ENCODE assay signal across 19 cellular contexts in the genomic region with DNA sequence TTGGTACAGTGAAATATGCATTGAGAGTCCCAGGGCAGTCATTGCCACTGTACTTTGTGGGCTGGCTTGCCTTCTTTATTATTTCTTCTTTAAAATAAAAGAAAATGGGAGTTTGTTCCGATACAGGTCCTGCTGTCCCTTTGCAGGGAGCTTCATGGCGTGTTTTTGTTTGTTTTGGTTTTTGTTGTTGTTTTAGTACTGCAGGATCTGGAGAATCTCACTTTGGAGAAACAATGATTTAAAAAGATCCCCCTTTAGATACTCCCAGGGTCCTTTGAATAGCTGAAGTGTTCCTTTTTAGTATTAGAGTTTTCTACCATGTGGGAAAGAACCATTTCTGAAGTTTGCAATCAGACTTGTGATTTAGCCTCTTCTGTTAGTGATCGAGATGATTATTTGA.
"Had no signal": no experiment of that assay in that cellular context is flagged by ENCODE, and none has a peak within 500 bp of the region (broad histone marks: within the 10 kb centered on the region; RNA-seq: fewer than 3 reads in every experiment).

No MANE protein-coding gene starts in this region.

- H3K9me3 ChIP-seq: esophagus muscularis mucosa, gastrocnemius medialis, psoas muscle, spleen, tibial artery, upper lobe of left lung, uterus had no signal

- H3K36me3 Mint-ChIP-seq: natural killer cell had no signal

- H3K4me1 Mint-ChIP-seq: natural killer cell; stimulated activated memory B cell treated with anti-CD40 and anti-IgM and Interleukin-4, amounts not matched to agents 10 μg/mL and 1 μg/mL and 100 μg/mL, for 72 hours had no signal

- ATAC-seq: gastrocnemius medialis; left lobe of liver; natural killer cell; psoas muscle; stimulated activated memory B cell treated with anti-CD40 and anti-IgM and Interleukin-4, amounts not matched to agents 10 μg/mL and 1 μg/mL and 100 μg/mL, for 72 hours had no signal

- H3K4me1 ChIP-seq: tibial artery, upper lobe of left lung, uterus had no signal

- H3K27me3 ChIP-seq: esophagus muscularis mucosa, gastrocnemius medialis, spleen, tibial artery, upper lobe of left lung, uterus had no signal

- H3K9me3 Mint-ChIP-seq: mesothelial cell of epicardium; natural killer cell; stimulated activated memory B cell treated with anti-CD40 and anti-IgM and Interleukin-4, amounts not matched to agents 10 μg/mL and 1 μg/mL and 100 μg/mL, for 72 hours; stimulated activated naive CD8-positive, alpha-beta T cell treated with anti-CD3 and anti-CD28 coated beads, Interleukin-15, Interleukin-2, amounts not matched to agents 100 ng/mL and 50 ng/mL, for 24 hours had no signal

- H3K36me3 ChIP-seq: uterus had no signal

- H3K27ac ChIP-seq: epithelial cell of prostate, esophagus muscularis mucosa, gastrocnemius medialis, psoas muscle, spleen, tibial artery, upper lobe of left lung had no signal

- H3K27ac Mint-ChIP-seq: natural killer cell; stimulated activated memory B cell treated with anti-CD40 and anti-IgM and Interleukin-4, amounts not matched to agents 10 μg/mL and 1 μg/mL and 100 μg/mL, for 72 hours; stimulated activated naive CD8-positive, alpha-beta T cell treated with anti-CD3 and anti-CD28 coated beads, Interleukin-15, Interleukin-2, amounts not matched to agents 100 ng/mL and 50 ng/mL, for 24 hours had no signal

- H3K27me3 Mint-ChIP-seq: stimulated activated memory B cell treated with anti-CD40 and anti-IgM and Interleukin-4, amounts not matched to agents 10 μg/mL and 1 μg/mL and 100 μg/mL, for 72 hours; stimulated activated naive CD8-positive, alpha-beta T cell treated with anti-CD3 and anti-CD28 coated beads, Interleukin-15, Interleukin-2, amounts not matched to agents 100 ng/mL and 50 ng/mL, for 24 hours had no signal

- H3K4me3 ChIP-seq: esophagus muscularis mucosa, gastrocnemius medialis, psoas muscle, spleen, tibial artery, upper lobe of left lung, uterus had no signal

- H3K4me3 Mint-ChIP-seq: mesothelial cell of epicardium; natural killer cell; stimulated activated memory B cell treated with anti-CD40 and anti-IgM and Interleukin-4, amounts not matched to agents 10 μg/mL and 1 μg/mL and 100 μg/mL, for 72 hours; stimulated activated naive CD8-positive, alpha-beta T cell treated with anti-CD3 and anti-CD28 coated beads, Interleukin-15, Interleukin-2, amounts not matched to agents 100 ng/mL and 50 ng/mL, for 24 hours had no signal

- DNase-seq: effector memory CD4-positive, alpha-beta T cell; gastrocnemius medialis; islet precursor cell; natural killer cell; psoas muscle; retina; spleen; stimulated activated CD4-positive, alpha-beta T cell treated with anti-CD3 and anti-CD28 coated beads, Interleukin-15, amount 100 ng/mL, for 24 hours; stimulated activated CD4-positive, alpha-beta T cell treated with anti-CD3 and anti-CD28 coated beads, Interleukin-1b, Interleukin-23, amount 100 ng/mL, for 48 hours; stimulated activated CD4-positive, alpha-beta T cell treated with anti-CD3 and anti-CD28 coated beads, Interleukin-4, amount 100 ng/mL, for 24 hours; tibial artery; upper lobe of left lung; uterus had no signal
